8 cellular contexts compared by ENCODE assay signal in the genomic region with DNA sequence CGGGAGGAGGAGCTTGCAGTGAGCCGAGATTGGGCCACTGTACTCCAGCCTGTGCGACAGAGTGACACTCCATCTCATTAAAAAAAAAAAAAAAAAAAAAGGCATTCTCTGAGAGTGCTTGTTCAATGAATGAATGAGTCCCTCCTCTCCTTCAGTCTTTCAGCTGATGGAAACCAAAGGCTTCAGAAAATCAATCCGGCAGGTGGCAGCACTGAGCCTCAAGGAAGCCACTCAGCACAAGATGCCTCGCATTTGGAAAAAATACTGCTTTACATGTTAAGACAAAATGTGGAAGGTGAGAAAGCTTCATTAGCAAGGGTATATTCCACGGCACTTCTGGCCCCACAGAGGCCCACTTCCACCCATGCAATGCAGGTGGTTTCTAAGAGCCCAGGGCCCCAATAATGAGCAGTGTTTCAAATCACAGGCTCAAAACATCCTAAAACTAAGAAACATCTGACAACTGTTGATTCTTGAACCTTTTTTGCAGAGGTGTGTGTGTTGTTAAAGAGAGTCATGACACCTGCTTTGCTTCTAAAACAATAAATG. TPM values are rescaled to one million over a fixed set of nuclear protein-coding genes. Genes with fewer than 3 reads are reported as not detected.
DNase-seq lines count a peak whose midpoint lies in the region; ATAC-seq and TF ChIP-seq lines count a peak whose summit lies in the region.

No MANE protein-coding gene starts in this region.

- H3K4me3 Mint-ChIP-seq in activated naive CD4-positive, alpha-beta T cell treated with anti-CD3 and anti-CD28 coated beads for 36 hours, result no peak overlapping the region

- H3K4me3 ChIP-seq in SK-N-SH (ENCODE audit: low read depth in 2 of 2, low read length in 1 of 2) (no peak overlapping the region), parathyroid adenoma (ENCODE audit: low read depth, low read length) (no peak overlapping the region), tibial nerve (no peak overlapping the region)

- POLR2A ChIA-PET in SK-N-SH (lab: Yijun Ruan, JAX), result interaction anchor here (0.5 to 1.7 kb wide), 3 partner anchors 71 to 92 kb away, joined by 3 to 7 read pairs (median 4); no protein-coding TSS in a partner anchor

- H3F3A ChIP-seq in SK-N-SH (replicated peaks; ENCODE audit: insufficient read depth), result peaks cover 54% of the 10 kb centered on the region

- H3K9me3 Mint-ChIP-seq in activated naive CD4-positive, alpha-beta T cell treated with anti-CD3 and anti-CD28 coated beads for 36 hours, result no peaks in the 10 kb centered on the region

- no peaks in the 10 kb centered on the region for H3K27me3 Mint-ChIP-seq in activated naive CD4-positive, alpha-beta T cell treated with anti-CD3 and anti-CD28 coated beads for 36 hours (ENCODE audit: low read depth)

- peaks cover 5% of the 10 kb centered on the region for H4K20me1 ChIP-seq in SK-N-SH (ENCODE audit: insufficient read depth)

- H3K9me3 ChIP-seq in SK-N-SH (no peaks in the 10 kb centered on the region), parathyroid adenoma (ENCODE audit: control insufficient read depth, low read length) (no peaks in the 10 kb centered on the region), tibial nerve (no peaks in the 10 kb centered on the region)

- peaks cover 39% of the 10 kb centered on the region for H3K36me3 Mint-ChIP-seq in activated naive CD4-positive, alpha-beta T cell treated with anti-CD3 and anti-CD28 coated beads for 36 hours (ENCODE audit: low read depth)

- H3K9ac ChIP-seq in SK-N-SH (no peak overlapping the region), parathyroid adenoma (no peak overlapping the region)

- peak overlapping the region; percentile 79 for H3K27ac Mint-ChIP-seq in activated naive CD4-positive, alpha-beta T cell treated with anti-CD3 and anti-CD28 coated beads for 36 hours

- H3K79me2 ChIP-seq in SK-N-SH (ENCODE audit: insufficient read depth) (peaks cover 23% of the 10 kb centered on the region), parathyroid adenoma (peaks cover 26% of the 10 kb centered on the region)

- no peaks in the 10 kb centered on the region for H3K9me2 ChIP-seq in SK-N-SH

- TF ChIP-seq CTCF in SK-N-SH (IDR thresholded peaks at IDR 0.05) (peak; percentile 96), parathyroid adenoma (IDR thresholded peaks at IDR 0.05) (peak; percentile 88), tibial nerve (IDR thresholded peaks at IDR 0.05) (peak; percentile 67 to 86 (median 80))

- intact Hi-C loops in activated naive CD4-positive, alpha-beta T cell treated with anti-CD3 and anti-CD28 coated beads for 36 hours (cut with micrococcal nuclease), result loop anchor here (1.0 kb wide), 3 partner anchors 33 to 81 kb away; no protein-coding TSS in a partner anchor

- TF ChIP-seq POLR2A in tibial nerve (IDR thresholded peaks at IDR 0.05), result no peak

- no peak for TF ChIP-seq EP300 in SK-N-SH (IDR thresholded peaks at IDR 0.05; ENCODE audit: borderline replicate concordance in 1 of 2, low read depth in 1 of 2, low read length in 1 of 2)
- peak in 1 of 2 donors; percentile 26 for TF ChIP-seq EP300 in tibial nerve (IDR thresholded peaks at IDR 0.05)

- H2AFZ ChIP-seq in SK-N-SH (ENCODE audit: low read depth) (no peak overlapping the region), parathyroid adenoma (no peak overlapping the region)

- H3K27me3 ChIP-seq in SK-N-SH (ENCODE audit: insufficient read depth) (no peaks in the 10 kb centered on the region), parathyroid adenoma (ENCODE audit: control insufficient read depth, insufficient read depth, low read length) (no peaks in the 10 kb centered on the region), tibial nerve (no peaks in the 10 kb centered on the region)

- CTCF ChIA-PET in SK-N-SH (lab: Yijun Ruan, JAX), result interaction anchor here (0.6 to 7.5 kb wide), 57 partner anchors 9 to 431 kb away, joined by 3 to 83 read pairs (median 6); partner anchors contain the start of genes GGA3, GRB2, MIF4GD and MRPS7
- CTCF ChIA-PET in activated naive CD4-positive, alpha-beta T cell treated with anti-CD3 and anti-CD28 coated beads for 36 hours (lab: Charles Lee), result interaction anchor here (0.6 to 3.3 kb wide), 24 partner anchors 10 to 191 kb away, joined by 3 to 20 read pairs (median 6); partner anchors contain the start of genes MIF4GD and SLC25A19

- H3K36me3 ChIP-seq in SK-N-SH (replicated peaks in 1 of 2; ENCODE audit: control insufficient read depth in 1 of 2, insufficient read depth in 2 of 2, low read length in 1 of 2) (peaks cover 30 to 42% of the 10 kb centered on the region in 2 experiments), parathyroid adenoma (ENCODE audit: control insufficient read depth, insufficient read depth, low read length) (no peaks in the 10 kb centered on the region), tibial nerve (peaks cover 0 to 34% (median 12%) of the 10 kb centered on the region in 3 donors)

- peak; percentile 88 for TF ChIP-seq RAD21 in SK-N-SH (IDR thresholded peaks at IDR 0.05; ENCODE audit: low read length)

- WGBS in SK-N-SH (ENCODE audit: low lambda C conversion rate), result 23% methylated on average over 6 of the region's 6 CpGs
- 20 to 26% methylated on average over 6 of the region's 6 CpGs for WGBS in tibial nerve, 2 donors

- ATAC-seq in GM21786 (IDR thresholded peaks at IDR 0.05; ENCODE audit: unreplicated experiment), result no peak

- H3K4me1 ChIP-seq in SK-N-SH (ENCODE audit: control insufficient read depth in 1 of 2, insufficient read depth in 2 of 2, low read depth in 1 of 2, low read length in 1 of 2), result peaks cover 3 to 16% of the 10 kb centered on the region in 2 experiments; a peak in 3 of 4 replicates
- peaks cover 8% of the 10 kb centered on the region for H3K4me1 ChIP-seq in parathyroid adenoma
- H3K4me1 ChIP-seq in tibial nerve, result peaks cover 0 to 17% (median 8%) of the 10 kb centered on the region in 4 donors

- 0 out of 4 replicates have a peak overlapping the region, but pooled peaks of 1 of the 2 experiments have one; percentile 1 for H3K27ac ChIP-seq in SK-N-SH (ENCODE audit: low read depth in 2 of 2, low read length in 1 of 2)
- no peak overlapping the region for H3K27ac ChIP-seq in parathyroid adenoma
- no peak overlapping the region for H3K27ac ChIP-seq in tibial nerve

- DNase-seq in GF-D8 (lab: John Stamatoyannopoulos, UW) (peak; percentile 76), NCI-H1048 (lab: John Stamatoyannopoulos, UW) (peak; percentile 60), SK-N-SH (peak; percentile 81), germinal center (ENCODE audit: low spot score) (peak; percentile 66), tibial nerve (ENCODE audit: low spot score in 2 of 2) (peak; percentile 89 to 97)
- peak; percentile 98 for DNase-seq in activated naive CD4-positive, alpha-beta T cell treated with anti-CD3 and anti-CD28 coated beads for 36 hours

- H3K4me2 ChIP-seq in SK-N-SH, result no peak overlapping the region
- no peak overlapping the region for H3K4me2 ChIP-seq in parathyroid adenoma (ENCODE audit: low read length)

- peaks cover 31% of the 10 kb centered on the region for H3K4me1 Mint-ChIP-seq in activated naive CD4-positive, alpha-beta T cell treated with anti-CD3 and anti-CD28 coated beads for 36 hours (ENCODE audit: low read depth)

TF ChIP-seq in SK-N-SH, 30 proteins besides CTCF, POLR2A, EP300 and RAD21 (continues in another document):
- TF ChIP-seq FOXJ3 (CRISPR knock-in tag; IDR thresholded peaks at IDR 0.05) (no peak), ELF1 (IDR thresholded peaks at IDR 0.05) (no peak), NRF1 (IDR thresholded peaks at IDR 0.05; ENCODE audit: low read depth, low read length) (no peak), ZBTB33 (IDR thresholded peaks at IDR 0.05; ENCODE audit: borderline replicate concordance, low read depth) (no peak), RXRA (IDR thresholded peaks at IDR 0.05; ENCODE audit: borderline replicate concordance, low read depth) (no peak), FOSL2 (IDR thresholded peaks at IDR 0.05; ENCODE audit: borderline replicate concordance, low read depth) (no peak), GATA2 (CRISPR knock-in tag; IDR thresholded peaks at IDR 0.05) (no peak), RCOR1 (IDR thresholded peaks at IDR 0.05; ENCODE audit: low read length) (no peak), TEAD4 (IDR thresholded peaks at IDR 0.05; ENCODE audit: borderline replicate concordance, insufficient read depth) (no peak), CHD2 (IDR thresholded peaks at IDR 0.05; ENCODE audit: low read length, partially characterized antibody) (no peak)
- TF ChIP-seq, protein P1, sequence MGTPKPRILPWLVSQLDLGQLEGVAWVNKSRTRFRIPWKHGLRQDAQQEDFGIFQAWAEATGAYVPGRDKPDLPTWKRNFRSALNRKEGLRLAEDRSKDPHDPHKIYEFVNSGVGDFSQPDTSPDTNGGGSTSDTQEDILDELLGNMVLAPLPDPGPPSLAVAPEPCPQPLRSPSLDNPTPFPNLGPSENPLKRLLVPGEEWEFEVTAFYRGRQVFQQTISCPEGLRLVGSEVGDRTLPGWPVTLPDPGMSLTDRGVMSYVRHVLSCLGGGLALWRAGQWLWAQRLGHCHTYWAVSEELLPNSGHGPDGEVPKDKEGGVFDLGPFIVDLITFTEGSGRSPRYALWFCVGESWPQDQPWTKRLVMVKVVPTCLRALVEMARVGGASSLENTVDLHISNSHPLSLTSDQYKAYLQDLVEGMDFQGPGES (IDR thresholded peaks at IDR 0.05; ENCODE audit: low read depth, low read length), result no peak

RNA-seq across cellular contexts. Expression of gene SLC25A19, which starts 33.9 kb away (rescaled TPM):
- polyA plus RNA-seq in SK-N-SH (2012; rRNA removed), result 11.7 and 13.2 TPM in 2 replicates
- 7.0 and 10.2 TPM in 2 replicates for polyA plus RNA-seq in SK-N-SH (2012; cell fraction: cytosol; rRNA removed)
- polyA plus RNA-seq in SK-N-SH (2012; cell fraction: nucleus; rRNA removed), result 14.6 and 19.1 TPM in 2 replicates
- total RNA-seq in activated naive CD4-positive, alpha-beta T cell treated with anti-CD3 and anti-CD28 coated beads for 36 hours, result 10 to 100 TPM; 47.5 to 48.4 TPM
- 10 to 100 TPM; 16.7 to 23.1 (median 20.1) TPM for total RNA-seq in tibial nerve

RNA-seq across cellular contexts. Expression of gene MIF4GD, which starts 52.1 kb away (rescaled TPM):
- polyA plus RNA-seq in SK-N-SH (2012; rRNA removed), result 65.4 and 70.0 TPM in 2 replicates
- 43.0 and 58.4 TPM in 2 replicates for polyA plus RNA-seq in SK-N-SH (2012; cell fraction: cytosol; rRNA removed)
- polyA plus RNA-seq in SK-N-SH (2012; cell fraction: nucleus; rRNA removed), result 41.0 and 49.6 TPM in 2 replicates
- 10 to 100 TPM; 43.4 to 45.3 TPM for total RNA-seq in activated naive CD4-positive, alpha-beta T cell treated with anti-CD3 and anti-CD28 coated beads for 36 hours
- 10 to 100 TPM; 18.4 to 53.1 (median 41.0) TPM for total RNA-seq in tibial nerve
